ENCODE assay signal across 18 cellular contexts in the genomic region with DNA sequence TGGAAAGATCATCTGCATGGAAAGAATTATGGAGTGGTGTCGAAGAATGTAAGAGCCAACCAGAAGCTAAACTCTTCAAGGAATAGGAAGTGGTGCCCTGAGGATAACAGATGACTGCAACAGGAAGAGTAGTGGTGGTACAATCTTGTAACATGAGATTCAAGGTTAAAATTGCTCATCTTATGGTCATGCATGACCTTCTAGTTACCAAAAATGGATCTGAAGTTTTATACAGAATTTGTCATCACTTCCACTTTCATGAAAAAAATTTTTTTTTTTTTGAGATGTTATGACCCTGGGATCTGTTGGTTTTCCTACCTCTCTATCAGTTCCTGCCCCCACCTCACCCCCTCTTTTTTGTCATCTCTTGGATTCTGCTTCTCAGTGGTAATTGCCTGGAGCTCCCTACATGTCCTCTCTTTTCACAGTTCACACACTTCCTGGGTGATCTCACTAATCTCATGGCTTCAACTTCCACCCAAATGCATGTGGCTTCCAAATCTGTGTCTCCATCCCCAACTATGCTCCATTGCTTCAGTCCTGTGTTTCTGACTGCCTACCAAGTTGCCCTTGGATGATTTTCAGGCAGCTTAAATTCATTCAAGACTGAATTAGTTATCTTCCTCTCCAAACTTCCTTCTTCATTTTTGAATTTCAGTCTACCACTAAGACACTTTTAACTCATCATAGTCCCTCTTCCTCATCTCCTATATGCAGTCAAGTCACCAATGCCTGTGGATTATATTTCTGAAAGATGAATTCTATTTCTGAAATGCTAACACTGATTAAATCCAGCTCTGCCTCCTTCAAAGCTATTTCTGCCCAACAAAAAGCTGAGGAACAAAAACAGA. TPM values are rescaled to one million over a fixed set of nuclear protein-coding genes. Genes with fewer than 3 reads are reported as not detected.
A peak's percentile ranks its signal among the peaks of the same experiment; 100 is the strongest.
DNase-seq lines count a peak whose midpoint lies in the region; ATAC-seq and TF ChIP-seq lines count a peak whose summit lies in the region.
"Had no signal": no experiment of that assay in that cellular context is flagged by ENCODE, and none has a peak within 500 bp of the region (broad histone marks: within the 10 kb centered on the region; RNA-seq: fewer than 3 reads in every experiment).

No MANE protein-coding gene starts in this region.

- no peak overlapping the region for H3K27ac Mint-ChIP-seq in T-helper 2 cell treated with Interferon-gamma antibody and Interleukin-4, amounts not matched to agents 5 μg/mL and 100 μg/mL, for 36 hours
- H3K27ac Mint-ChIP-seq: CD4-positive, CD25-positive, alpha-beta regulatory T cell; naive thymus-derived CD8-positive, alpha-beta T cell had no signal

- H3K4me1 ChIP-seq in DND-41 (ENCODE audit: insufficient read depth, low read length) = peaks cover 16% of the 10 kb centered on the region
- H3K4me1 ChIP-seq: gastroesophageal sphincter, right lobe of liver had no signal

- no peaks in the 10 kb centered on the region for H4K20me1 ChIP-seq in DND-41 (ENCODE audit: insufficient read depth, low read length)

- ATAC-seq in DND-41 (ENCODE audit: insufficient read depth, low read depth) (no peak), GM18870 (IDR thresholded peaks at IDR 0.05; ENCODE audit: unreplicated experiment) (peak; percentile 61), HG03060 (IDR thresholded peaks at IDR 0.05; ENCODE audit: low read depth, unreplicated experiment) (peak; percentile 60), HG03045 (IDR thresholded peaks at IDR 0.05; ENCODE audit: unreplicated experiment) (no peak)
- ATAC-seq: gastroesophageal sphincter; HCT116; naive thymus-derived CD8-positive, alpha-beta T cell; Panc1; right lobe of liver had no signal

- H3K9me3 ChIP-seq in DND-41 (ENCODE audit: insufficient read depth, low read length, severe bottlenecking) = no peaks in the 10 kb centered on the region
- H3K9me3 ChIP-seq: gastroesophageal sphincter, right lobe of liver had no signal

- H3K27me3 Mint-ChIP-seq in T-helper 2 cell treated with Interferon-gamma antibody and Interleukin-4, amounts not matched to agents 5 μg/mL and 100 μg/mL, for 36 hours (ENCODE audit: low read depth) = no peaks in the 10 kb centered on the region
- H3K27me3 Mint-ChIP-seq: CD4-positive, CD25-positive, alpha-beta regulatory T cell; naive thymus-derived CD8-positive, alpha-beta T cell had no signal

- H3K4me2 ChIP-seq in DND-41 (ENCODE audit: insufficient read depth, low read length) = no peak overlapping the region

- intact Hi-C loops in cardiac septum (cut with DNase I) = no loop called here

- no peak for TF ChIP-seq CTCF in DND-41 (IDR thresholded peaks at IDR 0.05; ENCODE audit: borderline replicate concordance, extremely low read depth, low read length, poor library complexity, severe bottlenecking)

- no peaks in the 10 kb centered on the region for H3K36me3 ChIP-seq in DND-41 (ENCODE audit: insufficient read depth, low read length)
- H3K36me3 ChIP-seq: gastroesophageal sphincter, right lobe of liver had no signal

- H3K27me3 ChIP-seq in DND-41 (ENCODE audit: insufficient read depth, low read length, poor library complexity) = no peaks in the 10 kb centered on the region
- H3K27me3 ChIP-seq: gastroesophageal sphincter, right lobe of liver had no signal

- no peak overlapping the region for H3K4me3 Mint-ChIP-seq in T-helper 2 cell treated with Interferon-gamma antibody and Interleukin-4, amounts not matched to agents 5 μg/mL and 100 μg/mL, for 36 hours
- H3K4me3 Mint-ChIP-seq: CD4-positive, CD25-positive, alpha-beta regulatory T cell; naive thymus-derived CD8-positive, alpha-beta T cell had no signal

- H2AFZ ChIP-seq in DND-41 (ENCODE audit: low read depth, low read length) = 0 out of 2 replicates have a peak overlapping the region, but pooled peaks have one; percentile 13

- no peak overlapping the region for H3K9ac ChIP-seq in DND-41 (ENCODE audit: low read depth, low read length)

- H3K4me1 Mint-ChIP-seq in T-helper 2 cell treated with Interferon-gamma antibody and Interleukin-4, amounts not matched to agents 5 μg/mL and 100 μg/mL, for 36 hours (ENCODE audit: low read depth) = peaks cover 9% of the 10 kb centered on the region

- peaks cover 11% of the 10 kb centered on the region for H3K9me3 Mint-ChIP-seq in T-helper 2 cell treated with Interferon-gamma antibody and Interleukin-4, amounts not matched to agents 5 μg/mL and 100 μg/mL, for 36 hours

- peaks cover 8% of the 10 kb centered on the region for H3K36me3 Mint-ChIP-seq in T-helper 2 cell treated with Interferon-gamma antibody and Interleukin-4, amounts not matched to agents 5 μg/mL and 100 μg/mL, for 36 hours (ENCODE audit: low read depth)

- no peak overlapping the region for H3K4me3 ChIP-seq in DND-41 (ENCODE audit: low read depth in 1 of 2, low read length in 2 of 2)
- H3K4me3 ChIP-seq: gastroesophageal sphincter, right lobe of liver had no signal

- DNase-seq in DND-41 (no peak), AG20443 (ENCODE audit: low spot score) (no peak), cardiac septum (ENCODE audit: low spot score) (no peak), NCI-H1930 (lab: John Stamatoyannopoulos, UW) (no peak)
- peak; percentile 27 for DNase-seq in T-helper 2 cell treated with Interferon-gamma antibody and Interleukin-4, amounts not matched to agents 5 μg/mL and 100 μg/mL, for 36 hours (ENCODE audit: low spot score)
- DNase-seq: activated T-cell treated with anti-CD3 and anti-CD28 coated beads, Interleukin-2, amount 50 U/mL, for 1 hour; CD4-positive, CD25-positive, alpha-beta regulatory T cell; GF-D8; MM.1S; naive thymus-derived CD8-positive, alpha-beta T cell; NCI-H345; right lobe of liver had no signal

- H3K79me2 ChIP-seq in DND-41 (ENCODE audit: insufficient read depth, low read length) = no peaks in the 10 kb centered on the region

- 0 out of 2 replicates have a peak overlapping the region, but pooled peaks have one; percentile 22 for H3K27ac ChIP-seq in DND-41 (ENCODE audit: low read length)
- H3K27ac ChIP-seq: gastroesophageal sphincter, right lobe of liver had no signal

RNA-seq across cellular contexts. Expression of gene SLAMF6, which starts 48.4 kb away (rescaled TPM):
- 0.13 TPM for total RNA-seq in cardiac septum

Comparison
In these comparisons a context has a peak if more than half of its experiments do, and no peak if none do; other contexts are left out.
1. ATAC-seq: peak in GM18870 (single experiment) and HG03060 (single experiment); none in DND-41 (single experiment) and HG03045 (single experiment).